Comparison of ENCODE assay signal across 27 cellular contexts in the genomic region with DNA sequence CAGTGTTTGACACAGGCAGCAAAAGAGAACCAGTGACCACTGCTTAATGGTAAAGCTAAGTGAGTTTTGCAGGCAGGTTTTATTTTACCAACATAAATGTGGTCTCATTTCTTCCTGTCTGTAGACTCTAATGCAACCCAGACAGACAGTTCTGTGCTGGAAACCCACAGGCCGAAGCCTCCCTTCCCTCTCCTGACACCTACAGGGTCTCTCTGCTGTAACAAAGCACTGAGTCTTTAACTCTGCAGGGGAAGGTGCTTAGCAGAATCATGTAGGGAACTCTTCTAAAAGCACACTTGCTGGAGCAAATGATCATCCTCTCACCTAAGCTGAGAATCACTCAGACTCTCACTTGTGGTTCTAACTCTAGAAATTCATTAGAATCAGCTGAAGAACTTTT.
"Had no signal": no experiment of that assay in that cellular context is flagged by ENCODE, and none has a peak within 500 bp of the region (broad histone marks: within the 10 kb centered on the region; RNA-seq: fewer than 3 reads in every experiment).

No MANE protein-coding gene starts in this region.

- ATAC-seq: gastrocnemius medialis; left lobe of liver; mucosa of descending colon; natural killer cell treated with Interleukin-12 subunit alpha and Interleukin-12 subunit beta and Interleukin-15 and Interleukin-18, amount 100 ng/mL, for 72 hours; sciatic nerve; stimulated activated naive CD8-positive, alpha-beta T cell treated with anti-CD3 and anti-CD28 coated beads, Interleukin-15, amount 100 ng/mL, for 72 hours had no signal

- H3K9me3 ChIP-seq: gastrocnemius medialis, mucosa of descending colon, prostate gland, right atrium auricular region, suprapubic skin had no signal

- H3K27me3 ChIP-seq: gastrocnemius medialis, right atrium auricular region, suprapubic skin had no signal

- DNase-seq: dermis blood vessel endothelial cell; effector memory CD4-positive, alpha-beta T cell; erythroblast; gastrocnemius medialis; head of caudate nucleus; immature natural killer cell; mucosa of descending colon; naive B cell; stimulated activated CD4-positive, alpha-beta T cell treated with anti-CD3 and anti-CD28 coated beads, Interleukin-12 subunit alpha, Interleukin-12 subunit beta, amount 100 ng/mL, for 4 hours; stimulated activated CD4-positive, alpha-beta T cell treated with anti-CD3 and anti-CD28 coated beads, Interleukin-1b, Interleukin-23, amount 100 ng/mL, for 48 hours; stimulated activated CD4-positive, alpha-beta T cell treated with anti-CD3 and anti-CD28 coated beads, Interleukin-4, amount 100 ng/mL, for 1 hour; stimulated activated CD8-positive, alpha-beta memory T cell treated with anti-CD3 and anti-CD28 coated beads, Interleukin-4, amount 100 ng/mL, for 48 hours; stimulated activated naive CD4-positive, alpha-beta T cell; stimulated activated naive CD8-positive, alpha-beta T cell treated with anti-CD3 and anti-CD28 coated beads, Interleukin-15, amount 100 ng/mL, for 72 hours; trophoblast cell had no signal

- H3K27me3 Mint-ChIP-seq: memory B cell; naive B cell; stimulated activated naive CD8-positive, alpha-beta T cell treated with anti-CD3 and anti-CD28 coated beads, Interleukin-15, amount 100 ng/mL, for 72 hours had no signal

- H3K4me3 Mint-ChIP-seq: immature natural killer cell; memory B cell; mesothelial cell of epicardium; naive B cell; natural killer cell treated with Interleukin-12 subunit alpha and Interleukin-12 subunit beta and Interleukin-15 and Interleukin-18, amount 100 ng/mL, for 72 hours; neural crest cell; stimulated activated naive CD8-positive, alpha-beta T cell treated with anti-CD3 and anti-CD28 coated beads, Interleukin-15, amount 100 ng/mL, for 72 hours had no signal

- H3K36me3 ChIP-seq: gastrocnemius medialis, prostate gland, right atrium auricular region, suprapubic skin had no signal

- H3K4me1 ChIP-seq: gastrocnemius medialis, prostate gland, right atrium auricular region, suprapubic skin had no signal

- H3K27ac ChIP-seq: coronary artery, gastrocnemius medialis, prostate gland, right atrium auricular region, suprapubic skin had no signal

- H3K4me1 Mint-ChIP-seq: immature natural killer cell; naive B cell; neural crest cell; stimulated activated naive CD8-positive, alpha-beta T cell treated with anti-CD3 and anti-CD28 coated beads, Interleukin-15, amount 100 ng/mL, for 72 hours had no signal

- H3K36me3 Mint-ChIP-seq: immature natural killer cell; memory B cell; mesothelial cell of epicardium; naive B cell; natural killer cell treated with Interleukin-12 subunit alpha and Interleukin-12 subunit beta and Interleukin-15 and Interleukin-18, amount 100 ng/mL, for 72 hours had no signal

- H3K4me2 ChIP-seq: smooth muscle cell had no signal

- H3K27ac Mint-ChIP-seq: immature natural killer cell; memory B cell; mesothelial cell of epicardium; naive B cell; natural killer cell treated with Interleukin-12 subunit alpha and Interleukin-12 subunit beta and Interleukin-15 and Interleukin-18, amount 100 ng/mL, for 72 hours; stimulated activated naive CD8-positive, alpha-beta T cell treated with anti-CD3 and anti-CD28 coated beads, Interleukin-15, amount 100 ng/mL, for 72 hours had no signal

- H3K9me3 Mint-ChIP-seq: memory B cell; neural crest cell; stimulated activated naive CD8-positive, alpha-beta T cell treated with anti-CD3 and anti-CD28 coated beads, Interleukin-15, amount 100 ng/mL, for 72 hours had no signal

- H3K4me3 ChIP-seq: coronary artery, gastrocnemius medialis, lung, mucosa of descending colon, prostate gland, right atrium auricular region, smooth muscle cell, suprapubic skin had no signal
